Comparison of ENCODE assay signal across 18 cellular contexts in the genomic region with DNA sequence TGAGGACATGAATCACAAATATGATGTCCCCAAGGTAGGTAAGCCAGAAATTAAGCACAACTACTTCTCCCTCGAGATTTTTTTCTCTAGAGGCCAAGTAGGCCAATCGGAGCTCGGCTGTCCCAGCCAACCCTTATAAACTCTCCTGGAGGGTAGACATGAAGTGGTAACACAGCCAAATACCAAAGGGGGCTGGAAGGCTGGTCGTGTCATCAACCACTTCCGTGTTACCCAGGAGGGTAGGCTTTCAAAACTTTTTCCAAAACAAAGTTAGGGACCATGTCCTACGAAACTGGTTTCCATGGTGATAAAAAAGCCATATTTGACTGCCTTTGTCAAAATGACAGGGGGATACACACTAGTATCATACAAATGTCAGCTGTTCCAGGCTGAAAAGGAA. TPM values are rescaled to one million over a fixed set of nuclear protein-coding genes. Genes with fewer than 3 reads are reported as not detected.
A peak's percentile ranks its signal among the peaks of the same experiment; 100 is the strongest.
DNase-seq lines count a peak whose midpoint lies in the region; ATAC-seq, FAIRE-seq and TF ChIP-seq lines count a peak whose summit lies in the region.
"Had no signal": no experiment of that assay in that cellular context is flagged by ENCODE, and none has a peak within 500 bp of the region (broad histone marks: within the 10 kb centered on the region; RNA-seq: fewer than 3 reads in every experiment).

No MANE protein-coding gene starts in this region.

- H3K4me1 ChIP-seq in heart left ventricle (peaks cover 0 to 18% (median 4%) of the 10 kb centered on the region in 12 donors), kidney (ENCODE audit: control insufficient read depth in 1 of 2, insufficient read depth in 1 of 2, low read depth in 1 of 2, low read length in 2 of 2) (peaks cover 12 to 13% of the 10 kb centered on the region in 2 donors)
- H3K4me1 ChIP-seq: Peyer's patch had no signal

- H3K27me3 Mint-ChIP-seq in activated CD8-positive, alpha-beta T cell treated with anti-CD3 and anti-CD28 coated beads, Interleukin-2, amount 10 ng/mL, durations not matched to agents 7 days and 5 days (ENCODE audit: low read depth), result no peaks in the 10 kb centered on the region
- H3K27me3 Mint-ChIP-seq in effector memory CD8-positive, alpha-beta T cell, result no peaks in the 10 kb centered on the region
- no peaks in the 10 kb centered on the region for H3K27me3 Mint-ChIP-seq in stimulated activated naive CD8-positive, alpha-beta T cell treated with anti-CD3 and anti-CD28 coated beads, Interleukin-15, Interleukin-2, amounts not matched to agents 100 ng/mL and 50 ng/mL, for 24 hours
- H3K27me3 Mint-ChIP-seq: CD4-positive, CD25-positive, alpha-beta regulatory T cell had no signal

- H3K4me3 ChIP-seq in heart left ventricle (no peak overlapping the region), kidney (ENCODE audit: low read length in 2 of 2) (no peak overlapping the region)
- H3K4me3 ChIP-seq: A549, GM12878, GM23248, Peyer's patch had no signal

- no peak for TF ChIP-seq POLR2A in heart left ventricle (IDR thresholded peaks at IDR 0.05)

- peak overlapping the region; percentile 61 for H3K27ac Mint-ChIP-seq in activated CD8-positive, alpha-beta T cell treated with anti-CD3 and anti-CD28 coated beads, Interleukin-2, amount 10 ng/mL, durations not matched to agents 7 days and 5 days
- H3K27ac Mint-ChIP-seq in effector memory CD8-positive, alpha-beta T cell, result peak overlapping the region; percentile 41 to 67
- H3K27ac Mint-ChIP-seq in stimulated activated naive CD8-positive, alpha-beta T cell treated with anti-CD3 and anti-CD28 coated beads, Interleukin-15, Interleukin-2, amounts not matched to agents 100 ng/mL and 50 ng/mL, for 24 hours, result peak overlapping the region; percentile 29

- no peak for TF ChIP-seq CTCF in heart left ventricle (IDR thresholded peaks at IDR 0.05)
- TF ChIP-seq CTCF in kidney (IDR thresholded peaks at IDR 0.05; ENCODE audit: borderline replicate concordance, extremely low read depth, insufficient read depth), result no peak

- H3K9me3 ChIP-seq in heart left ventricle (no peaks in the 10 kb centered on the region), kidney (ENCODE audit: control insufficient read depth in 1 of 2, low read length in 2 of 2) (no peaks in the 10 kb centered on the region)
- H3K9me3 ChIP-seq: A549, Peyer's patch had no signal

- ATAC-seq in Right ventricle myocardium inferior (peak; percentile 26), heart left ventricle (no peak)
- no peak for ATAC-seq in activated CD8-positive, alpha-beta T cell treated with anti-CD3 and anti-CD28 coated beads, Interleukin-2, amount 10 ng/mL, durations not matched to agents 7 days and 5 days
- no peak for ATAC-seq in effector memory CD8-positive, alpha-beta T cell (replicated peaks)
- ATAC-seq: A549, GM12878, HCT116 had no signal

- no peaks in the 10 kb centered on the region for H3K9me3 Mint-ChIP-seq in activated CD8-positive, alpha-beta T cell treated with anti-CD3 and anti-CD28 coated beads, Interleukin-2, amount 10 ng/mL, durations not matched to agents 7 days and 5 days (ENCODE audit: insufficient read depth)
- no peaks in the 10 kb centered on the region for H3K9me3 Mint-ChIP-seq in effector memory CD8-positive, alpha-beta T cell
- H3K9me3 Mint-ChIP-seq in stimulated activated naive CD8-positive, alpha-beta T cell treated with anti-CD3 and anti-CD28 coated beads, Interleukin-15, Interleukin-2, amounts not matched to agents 100 ng/mL and 50 ng/mL, for 24 hours, result no peaks in the 10 kb centered on the region

- H3K9ac ChIP-seq in kidney (ENCODE audit: low read length in 2 of 2), result no peak overlapping the region
- H3K9ac ChIP-seq: GM23248 had no signal

- FAIRE-seq in kidney (lab: Jason Lieb, UNC), result no peak
- FAIRE-seq: A549, GM12878 had no signal

- H3K4me3 Mint-ChIP-seq in activated CD8-positive, alpha-beta T cell treated with anti-CD3 and anti-CD28 coated beads, Interleukin-2, amount 10 ng/mL, durations not matched to agents 7 days and 5 days, result no peak overlapping the region
- H3K4me3 Mint-ChIP-seq in effector memory CD8-positive, alpha-beta T cell, result no peak overlapping the region
- no peak overlapping the region for H3K4me3 Mint-ChIP-seq in stimulated activated naive CD8-positive, alpha-beta T cell treated with anti-CD3 and anti-CD28 coated beads, Interleukin-15, Interleukin-2, amounts not matched to agents 100 ng/mL and 50 ng/mL, for 24 hours
- H3K4me3 Mint-ChIP-seq: CD4-positive, CD25-positive, alpha-beta regulatory T cell had no signal

- H3K27ac ChIP-seq in heart left ventricle (peak overlapping the region in 1 of 12 donors; percentile 34), kidney (ENCODE audit: low read depth in 2 of 2, low read length in 2 of 2) (no peak overlapping the region)
- H3K27ac ChIP-seq: A549, GM23248, Peyer's patch had no signal

- intact Hi-C loops in Right ventricle myocardium inferior (cut with DNase I) (no loop called here), heart left ventricle (cut with DNase I) (no loop called here), kidney (cut with DNase I) (no loop called here)

- H3K27me3 ChIP-seq in heart left ventricle, result peaks cover 0 to 9% (median 0%) of the 10 kb centered on the region in 9 donors
- H3K27me3 ChIP-seq: Peyer's patch had no signal

- WGBS in heart left ventricle, 4 donors, result 37 to 54% (median 49%) methylated on average over 6 of the region's 6 CpGs

- DNase-seq in Right ventricle myocardium inferior (ENCODE audit: missing footprints) (no peak), heart left ventricle (no peak), kidney (no peak), NCI-H345 treated with DMSO at 0.1 percent for 48 hours (lab: John Stamatoyannopoulos, UW; ENCODE audit: unreplicated experiment) (no peak)
- no peak for DNase-seq in activated CD8-positive, alpha-beta T cell treated with anti-CD3 and anti-CD28 coated beads, Interleukin-2, amount 10 ng/mL, durations not matched to agents 7 days and 5 days
- DNase-seq in effector memory CD8-positive, alpha-beta T cell, result no peak
- no peak for DNase-seq in activated effector memory CD4-positive, alpha-beta T cell treated with Interleukin-2 at 50 U/mL for 16 hours
- DNase-seq: CD4-positive, CD25-positive, alpha-beta regulatory T cell; GM23248; IMR-90; NCI-H1436; NCI-H2029 treated with DMSO at 0.1 percent for 48 hours; NCI-H510A treated with DMSO at 0.1 percent for 48 hours; Peyer's patch had no signal

- CTCF ChIA-PET in activated CD8-positive, alpha-beta T cell treated with anti-CD3 and anti-CD28 coated beads, Interleukin-2, amount 10 ng/mL, durations not matched to agents 7 days and 5 days (lab: Charles Lee), result no interaction called here

- H3K36me3 Mint-ChIP-seq in activated CD8-positive, alpha-beta T cell treated with anti-CD3 and anti-CD28 coated beads, Interleukin-2, amount 10 ng/mL, durations not matched to agents 7 days and 5 days (ENCODE audit: low read depth), result peaks cover 39% of the 10 kb centered on the region
- H3K36me3 Mint-ChIP-seq in effector memory CD8-positive, alpha-beta T cell (ENCODE audit: insufficient read depth), result peaks cover 53% of the 10 kb centered on the region
- H3K36me3 Mint-ChIP-seq in stimulated activated naive CD8-positive, alpha-beta T cell treated with anti-CD3 and anti-CD28 coated beads, Interleukin-15, Interleukin-2, amounts not matched to agents 100 ng/mL and 50 ng/mL, for 24 hours (ENCODE audit: low read depth), result peaks cover 35% of the 10 kb centered on the region

- H3K4me1 Mint-ChIP-seq in activated CD8-positive, alpha-beta T cell treated with anti-CD3 and anti-CD28 coated beads, Interleukin-2, amount 10 ng/mL, durations not matched to agents 7 days and 5 days (ENCODE audit: low read depth), result peaks cover 20% of the 10 kb centered on the region
- H3K4me1 Mint-ChIP-seq in effector memory CD8-positive, alpha-beta T cell (ENCODE audit: low read depth in 2 of 2), result peaks cover 3 to 8% of the 10 kb centered on the region in 2 donors
- H3K4me1 Mint-ChIP-seq in stimulated activated naive CD8-positive, alpha-beta T cell treated with anti-CD3 and anti-CD28 coated beads, Interleukin-15, Interleukin-2, amounts not matched to agents 100 ng/mL and 50 ng/mL, for 24 hours (ENCODE audit: low read depth), result peaks cover 49% of the 10 kb centered on the region

- POLR2A ChIA-PET in activated CD8-positive, alpha-beta T cell treated with anti-CD3 and anti-CD28 coated beads, Interleukin-2, amount 10 ng/mL, durations not matched to agents 7 days and 5 days (lab: Charles Lee), result no interaction called here

- H3K36me3 ChIP-seq in heart left ventricle, result peaks cover 0 to 40% (median 28%) of the 10 kb centered on the region in 9 donors
- H3K36me3 ChIP-seq in kidney (ENCODE audit: control insufficient read depth in 1 of 2, insufficient read depth in 2 of 2, low read length in 2 of 2), result peaks cover 5 to 17% of the 10 kb centered on the region in 2 donors

RNA-seq across cellular contexts. Expression of gene BCOR, which starts 21.0 kb away (rescaled TPM):
- total RNA-seq in Right ventricle myocardium inferior (16.9 TPM), heart left ventricle (10 to 100 TPM; 11.3 to 40.1 (median 19.5) TPM), kidney (33.9 TPM)
- polyA plus RNA-seq in heart left ventricle (10 to 100 TPM in 1 of 2 donors, 1 to 10 TPM in 1; 6.7 to 15.5 TPM), kidney (ENCODE audit: insufficient read depth, low read depth, low replicate concordance) (7.7 TPM)
- total RNA-seq in activated CD8-positive, alpha-beta T cell treated with anti-CD3 and anti-CD28 coated beads, Interleukin-2, amount 10 ng/mL, durations not matched to agents 7 days and 5 days, result 10 to 100 TPM; 41.5 to 45.5 TPM
